ENCODE assay signal across 8 cellular contexts in genomic region chr14:103921855-103922200, GRCh38. TPM values are rescaled to one million over a fixed set of nuclear protein-coding genes. Genes with fewer than 3 reads are reported as not detected.
DNase-seq lines count a peak whose midpoint lies in the region; ATAC-seq and TF ChIP-seq lines count a peak whose summit lies in the region.
"Not testable (repeated sequence)": the region's sequence is repeated elsewhere in the genome, so short reads cannot be mapped to it uniquely, and the experiment has no call there.

No MANE protein-coding gene starts in this region.

- WGBS in ovary, 3 donors = 58 to 75% (median 68%) methylated on average over 12 of the region's 12 CpGs
- WGBS in upper lobe of left lung, 2 donors = 64 to 67% methylated on average over 12 of the region's 12 CpGs

- H3K4me3 Mint-ChIP-seq in CD4-positive, alpha-beta memory T cell = peak overlapping the region in 7 of 8 donors; percentile 61 to 92 (median 89)
- peak overlapping the region; percentile 92 for H3K4me3 Mint-ChIP-seq in activated naive CD8-positive, alpha-beta T cell
- peak overlapping the region; percentile 71 for H3K4me3 Mint-ChIP-seq in endothelial cell (ENCODE audit: unreplicated experiment)

- H3K36me3 ChIP-seq in CD4-positive, alpha-beta memory T cell (ENCODE audit: insufficient read depth, low read length); SU-DHL-6 (ENCODE audit: low read length); ovary: not testable (repeated sequence)
- peaks cover 12% of the 10 kb centered on the region for H3K36me3 ChIP-seq in HUES6 (ENCODE audit: control insufficient read depth, insufficient read depth, low read length)
- peaks cover 0 to 15% of the 10 kb centered on the region in 2 donors for H3K36me3 ChIP-seq in left lung
- H3K36me3 ChIP-seq in upper lobe of left lung = peaks cover 0 to 11% (median 3%) of the 10 kb centered on the region in 4 donors

- peaks cover 21% of the 10 kb centered on the region for H3K4me1 ChIP-seq in CD4-positive, alpha-beta memory T cell (ENCODE audit: insufficient read depth, low read length)
- H3K4me1 ChIP-seq in HUES6 (ENCODE audit: control insufficient read depth, insufficient read depth, low read length); ovary (ENCODE audit: insufficient read depth): not testable (repeated sequence)
- H3K4me1 ChIP-seq in left lung = peaks cover 8 to 30% of the 10 kb centered on the region in 2 donors
- H3K4me1 ChIP-seq in upper lobe of left lung = peaks cover 13 to 40% (median 19%) of the 10 kb centered on the region in 4 donors

- not testable (repeated sequence) for TF ChIP-seq EP300 in ovary (IDR thresholded peaks at IDR 0.05); upper lobe of left lung (IDR thresholded peaks at IDR 0.05)

- not testable (repeated sequence) for H3K27ac ChIP-seq in CD4-positive, alpha-beta memory T cell (ENCODE audit: low read depth, low read length); HUES6 (ENCODE audit: low read depth, low read length); SU-DHL-6 (ENCODE audit: low read depth, low read length); left lung; ovary
- peak overlapping the region in 1 of 4 donors; percentile 89 for H3K27ac ChIP-seq in upper lobe of left lung

- H3K27me3 Mint-ChIP-seq in CD4-positive, alpha-beta memory T cell; activated naive CD8-positive, alpha-beta T cell; endothelial cell (ENCODE audit: unreplicated experiment): not testable (repeated sequence)

- H3K4me1 Mint-ChIP-seq in CD4-positive, alpha-beta memory T cell = peaks cover 7 to 29% (median 8%) of the 10 kb centered on the region in 4 donors
- H3K4me1 Mint-ChIP-seq in activated naive CD8-positive, alpha-beta T cell (ENCODE audit: low read depth) = peaks cover 17% of the 10 kb centered on the region
- peaks cover 16% of the 10 kb centered on the region for H3K4me1 Mint-ChIP-seq in endothelial cell (ENCODE audit: unreplicated experiment)

- H3K9ac ChIP-seq in HUES6 (ENCODE audit: low read length); SU-DHL-6 (ENCODE audit: low read length): not testable (repeated sequence)

- H3K36me3 Mint-ChIP-seq in CD4-positive, alpha-beta memory T cell; activated naive CD8-positive, alpha-beta T cell; endothelial cell (ENCODE audit: low read depth, unreplicated experiment): not testable (repeated sequence)

- intact Hi-C loops in CD4-positive, alpha-beta memory T cell (cut with micrococcal nuclease) = loop anchor here (1.0 to 5.0 kb wide), 4 partner anchors 50 to 360 kb away; partner anchors contain the start of genes BAG5, COA8, KLC1 and PPP1R13B
- intact Hi-C loops in left lung (cut with DNase I); ovary (cut with DNase I): not testable (repeated sequence)

- not testable (repeated sequence) for TF ChIP-seq CTCF in SU-DHL-6 (IDR thresholded peaks at IDR 0.05; ENCODE audit: insufficient read depth, low read length, poor library complexity, severe bottlenecking); endothelial cell (IDR thresholded peaks at IDR 0.05; ENCODE audit: unreplicated experiment); left lung (IDR thresholded peaks at IDR 0.05); ovary (IDR thresholded peaks at IDR 0.05); upper lobe of left lung (IDR thresholded peaks at IDR 0.05)

- TF ChIP-seq POLR2A in ovary (IDR thresholded peaks at IDR 0.05); upper lobe of left lung (IDR thresholded peaks at IDR 0.05): not testable (repeated sequence)

- H3K9me2 ChIP-seq in SU-DHL-6 (replicated peaks; ENCODE audit: insufficient read depth, low read length) = not testable (repeated sequence)

- H3K27me3 ChIP-seq in CD4-positive, alpha-beta memory T cell (ENCODE audit: insufficient read depth, low read length); HUES6 (ENCODE audit: control insufficient read depth, insufficient read depth, low read length); SU-DHL-6 (ENCODE audit: low read length); left lung; ovary; upper lobe of left lung: not testable (repeated sequence)

- not testable (repeated sequence) for H3K4me3 ChIP-seq in CD4-positive, alpha-beta memory T cell (ENCODE audit: low read length in 2 of 2)
- peak overlapping the region; percentile 79 for H3K4me3 ChIP-seq in HUES6 (ENCODE audit: low read depth, low read length)
- peak overlapping the region; percentile 91 for H3K4me3 ChIP-seq in SU-DHL-6 (ENCODE audit: insufficient read depth, low read length, poor library complexity, severe bottlenecking)
- peak overlapping the region; percentile 76 to 88 for H3K4me3 ChIP-seq in left lung
- H3K4me3 ChIP-seq in ovary = peak overlapping the region; percentile 79
- peak overlapping the region in 3 of 4 donors; percentile 77 to 98 (median 83) for H3K4me3 ChIP-seq in upper lobe of left lung

- H3K4me2 ChIP-seq in SU-DHL-6 (ENCODE audit: low read depth, low read length, poor library complexity, severe bottlenecking) = peak overlapping the region; percentile 43

- ATAC-seq in left lung; upper lobe of left lung (ENCODE audit: low FRiP score in 2 of 2): not testable (repeated sequence)

- POLR2A ChIA-PET in CD4-positive, alpha-beta memory T cell (lab: Charles Lee; ENCODE audit: partially characterized antibody) = interaction anchor here (1.0 kb wide), 1 partner anchor 361 kb away, joined by 3 read pairs; no protein-coding TSS in a partner anchor

- not testable (repeated sequence) for H4K20me1 ChIP-seq in SU-DHL-6 (ENCODE audit: low read depth, low read length)

- peaks cover 43% of the 10 kb centered on the region for H3K79me2 ChIP-seq in SU-DHL-6 (ENCODE audit: insufficient read depth, low read length)

- H2AFZ ChIP-seq in SU-DHL-6 (ENCODE audit: low read depth, low read length, severe bottlenecking) = peak overlapping the region; percentile 98

- H3F3A ChIP-seq in SU-DHL-6 (ENCODE audit: insufficient read depth) = not testable (repeated sequence)

- H3K9me3 Mint-ChIP-seq in CD4-positive, alpha-beta memory T cell; activated naive CD8-positive, alpha-beta T cell (ENCODE audit: low read depth); endothelial cell (ENCODE audit: unreplicated experiment): not testable (repeated sequence)

- not testable (repeated sequence) for H3K9me3 ChIP-seq in CD4-positive, alpha-beta memory T cell (ENCODE audit: control insufficient read depth in 1 of 2, low read length in 2 of 2); HUES6 (ENCODE audit: control insufficient read depth, insufficient read depth, low read depth, low read length); SU-DHL-6 (ENCODE audit: insufficient read depth, low read length); left lung; ovary; upper lobe of left lung

- CTCF ChIA-PET in CD4-positive, alpha-beta memory T cell (lab: Charles Lee; ENCODE audit: partially characterized antibody) = interaction anchor here (0.7 to 3.8 kb wide), 4 partner anchors 9 to 115 kb away, joined by 3 to 17 read pairs (median 6); no protein-coding TSS in a partner anchor

- H3K27ac Mint-ChIP-seq in CD4-positive, alpha-beta memory T cell = peak overlapping the region in 2 of 7 donors; percentile 57 to 83
- not testable (repeated sequence) for H3K27ac Mint-ChIP-seq in activated naive CD8-positive, alpha-beta T cell; endothelial cell (ENCODE audit: unreplicated experiment)

- DNase-seq in CD4-positive, alpha-beta memory T cell; endothelial cell (ENCODE audit: low spot score); left lung; ovary; upper lobe of left lung: not testable (repeated sequence)

RNA-seq across cellular contexts. Expression of gene TDRD9, which starts 6.4 kb away (rescaled TPM):
- under 1 TPM; 0.28 to 0.29 TPM for total RNA-seq in CD4-positive, alpha-beta memory T cell
- 1 to 10 TPM in 1 of 2 donors, under 1 TPM in 1; 0.89 to 1.2 TPM for polyA plus RNA-seq in CD4-positive, alpha-beta memory T cell
- total RNA-seq in endothelial cell (ENCODE audit: unreplicated experiment) (not detected), left lung (1 to 10 TPM; 5.4 to 9.1 TPM), ovary (1 to 10 TPM in 2 of 7 donors, under 1 TPM in 5; 0.45 to 5.1 (median 0.83) TPM), upper lobe of left lung (1 to 10 TPM; 3.1 to 7.9 (median 5.1) TPM)
- polyA plus RNA-seq in ovary = 1 to 10 TPM in 1 of 2 donors, under 1 TPM in 1; 0.23 to 1.1 TPM

RNA-seq across cellular contexts. Expression of gene RD3L, which starts 20.5 kb away (rescaled TPM):
- total RNA-seq in CD4-positive, alpha-beta memory T cell = not detected
- polyA plus RNA-seq in CD4-positive, alpha-beta memory T cell = not detected
- not detected for total RNA-seq in endothelial cell (ENCODE audit: unreplicated experiment)
- not detected for total RNA-seq in left lung
- total RNA-seq in ovary = not detected
- polyA plus RNA-seq in ovary = not detected
- not detected for total RNA-seq in upper lobe of left lung
